12 cellular contexts compared by ENCODE assay signal in genomic region chr4:37653601-37654000, GRCh38. TPM values are rescaled to one million over a fixed set of nuclear protein-coding genes. Genes with fewer than 3 reads are reported as not detected.
A peak's percentile ranks its signal among the peaks of the same experiment; 100 is the strongest.
DNase-seq lines count a peak whose midpoint lies in the region; ATAC-seq and TF ChIP-seq lines count a peak whose summit lies in the region.
"Had no signal": no experiment of that assay in that cellular context is flagged by ENCODE, and none has a peak within 500 bp of the region (broad histone marks: within the 10 kb centered on the region; RNA-seq: fewer than 3 reads in every experiment).

No MANE protein-coding gene starts in this region.

- DNase-seq in NCI-H2196 (lab: John Stamatoyannopoulos, UW; ENCODE audit: unreplicated experiment): peak; percentile 6
- DNase-seq in NCI-H2196 treated with DMSO at 0.1 percent for 48 hours (lab: John Stamatoyannopoulos, UW; ENCODE audit: unreplicated experiment): no peak
- DNase-seq in T1000 (lab: John Stamatoyannopoulos, UW): peak; percentile 28
- DNase-seq in mucosa of descending colon: no peak
- no peak for DNase-seq in NCI-H1436 treated with DMSO at 0.1 percent for 48 hours (lab: John Stamatoyannopoulos, UW)
- DNase-seq: activated CD4-positive, alpha-beta T cell treated with anti-CD3 and anti-CD28 coated beads for 1 hour; left ventricle myocardium inferior; NCI-H526; nephron progenitor cell had no signal

- H3K9me3 ChIP-seq in mucosa of descending colon: peaks cover 10% of the 10 kb centered on the region

- ATAC-seq in mucosa of descending colon: peak; percentile 44
- no peak for ATAC-seq in HG02798 (IDR thresholded peaks at IDR 0.05; ENCODE audit: poor library complexity, unreplicated experiment)
- ATAC-seq in HG03135 (IDR thresholded peaks at IDR 0.05; ENCODE audit: unreplicated experiment): no peak

- H3K36me3 ChIP-seq in mucosa of descending colon (ENCODE audit: low read depth): no peaks in the 10 kb centered on the region

- intact Hi-C loops in mucosa of descending colon (cut with DNase I, micrococcal nuclease): no loop called here

- TF ChIP-seq EP300 in Ishikawa (IDR thresholded peaks at IDR 0.05; ENCODE audit: borderline replicate concordance): no peak

- TF ChIP-seq CTCF in mucosa of descending colon (IDR thresholded peaks at IDR 0.05): no peak

- no peak for TF ChIP-seq RAD21 in Ishikawa (IDR thresholded peaks at IDR 0.05; ENCODE audit: low read depth)

- H3K4me3 ChIP-seq in mucosa of descending colon: no peak overlapping the region
- H3K4me3 ChIP-seq: left ventricle myocardium inferior had no signal

- peaks cover 4% of the 10 kb centered on the region for H3K4me1 ChIP-seq in mucosa of descending colon (ENCODE audit: low read depth)

TF ChIP-seq in Ishikawa, 13 proteins besides CTCF, POLR2A, EP300 and RAD21:
- TF ChIP-seq TEAD4 (IDR thresholded peaks at IDR 0.05) (no peak), TCF12 (IDR thresholded peaks at IDR 0.05; ENCODE audit: low read depth) (no peak), NFIC (IDR thresholded peaks at IDR 0.05) (peak; percentile 21; the same call in 1 of the 2 replicates), EGR1 (IDR thresholded peaks at IDR 0.05) (no peak), REST (IDR thresholded peaks at IDR 0.05; ENCODE audit: low read depth) (no peak), YY1 (IDR thresholded peaks at IDR 0.05; ENCODE audit: low read depth) (0 out of 2 replicates have a peak, but pooled peaks have one; percentile 40)

RNA-seq across cellular contexts. Expression of gene RELL1, which starts 32.6 kb away (rescaled TPM):
- 10 to 100 TPM; 50.5 to 75.2 (median 68.8) TPM for total RNA-seq in mucosa of descending colon

Comparison
In these comparisons a context has a peak if more than half of its experiments do, and no peak if none do; other contexts are left out.
1. DNase-seq: peak in NCI-H2196 (single experiment) and T1000 (single experiment); none in NCI-H2196 treated with DMSO at 0.1 percent for 48 hours (single experiment), mucosa of descending colon (0 of 3) and NCI-H1436 treated with DMSO at 0.1 percent for 48 hours (single experiment).